1 cellular context compared by ENCODE assay signal in the genomic region with DNA sequence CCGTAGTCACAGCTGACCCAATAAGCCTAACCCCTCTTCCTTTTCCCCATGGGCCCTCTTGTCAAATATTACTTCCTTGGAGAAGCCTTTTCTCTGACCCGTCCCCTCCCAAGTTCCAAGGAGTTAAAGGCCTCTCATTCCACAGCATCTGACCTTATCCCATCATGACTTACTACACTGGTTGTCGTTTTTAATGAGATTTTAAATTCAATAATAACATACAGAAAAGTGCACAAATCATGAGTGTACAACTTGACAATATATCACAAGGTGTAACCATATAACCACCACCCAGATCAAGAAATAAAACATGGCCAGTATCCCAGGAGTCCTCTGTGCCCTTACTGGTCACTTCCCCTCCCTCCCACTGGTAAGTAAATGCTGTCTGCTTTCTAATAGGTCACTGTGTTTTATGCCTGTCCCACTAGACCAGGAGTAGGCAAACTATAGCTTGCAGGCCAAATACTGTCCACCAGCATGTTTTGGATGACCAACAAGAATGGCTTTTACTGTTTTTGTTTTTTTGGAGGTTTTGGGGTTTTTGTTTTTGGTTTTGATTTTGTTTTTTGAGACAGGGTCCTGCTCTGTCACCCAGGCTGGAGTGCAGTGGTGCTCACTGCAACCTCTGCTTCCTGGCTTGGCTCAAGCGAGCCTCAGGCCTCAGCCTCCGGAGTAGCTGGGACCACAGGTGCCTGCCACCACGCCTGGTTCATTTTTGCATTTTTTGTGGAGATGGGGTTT.
TF ChIP-seq lines count a peak whose summit lies in the region.

No MANE protein-coding gene starts in this region.

TF ChIP-seq in H1, 55 proteins besides CTCF, POLR2A, EP300 and RAD21:
- TF ChIP-seq SP4 (IDR thresholded peaks at IDR 0.05; ENCODE audit: low read length) (no peak), SP1 (IDR thresholded peaks at IDR 0.05; ENCODE audit: low read depth, low read length) (no peak), SAP30 (IDR thresholded peaks at IDR 0.05; ENCODE audit: insufficient read depth, insufficient replicate concordance, low read length) (no peak), RBBP5 (IDR thresholded peaks at IDR 0.05; ENCODE audit: borderline replicate concordance, low read depth, low read length) (no peak), SIN3A (conservative IDR thresholded peaks at IDR 0.05 in 1 of 2, IDR thresholded peaks at IDR 0.05 in 1 of 2; ENCODE audit: low read depth in 1 of 2, low read length in 2 of 2) (no peak), SIRT6 (IDR thresholded peaks at IDR 0.05; ENCODE audit: low read length) (no peak), KDM1A (IDR thresholded peaks at IDR 0.05; ENCODE audit: borderline replicate concordance, low read length) (no peak), MAFK (IDR thresholded peaks at IDR 0.05; ENCODE audit: low read depth, low read length) (no peak), SIX5 (IDR thresholded peaks at IDR 0.05; ENCODE audit: low read depth, low read length) (no peak), SUZ12 (IDR thresholded peaks at IDR 0.05; ENCODE audit: low read length) (no peak)
